Comparison of ENCODE assay signal across 25 cellular contexts in the genomic region with DNA sequence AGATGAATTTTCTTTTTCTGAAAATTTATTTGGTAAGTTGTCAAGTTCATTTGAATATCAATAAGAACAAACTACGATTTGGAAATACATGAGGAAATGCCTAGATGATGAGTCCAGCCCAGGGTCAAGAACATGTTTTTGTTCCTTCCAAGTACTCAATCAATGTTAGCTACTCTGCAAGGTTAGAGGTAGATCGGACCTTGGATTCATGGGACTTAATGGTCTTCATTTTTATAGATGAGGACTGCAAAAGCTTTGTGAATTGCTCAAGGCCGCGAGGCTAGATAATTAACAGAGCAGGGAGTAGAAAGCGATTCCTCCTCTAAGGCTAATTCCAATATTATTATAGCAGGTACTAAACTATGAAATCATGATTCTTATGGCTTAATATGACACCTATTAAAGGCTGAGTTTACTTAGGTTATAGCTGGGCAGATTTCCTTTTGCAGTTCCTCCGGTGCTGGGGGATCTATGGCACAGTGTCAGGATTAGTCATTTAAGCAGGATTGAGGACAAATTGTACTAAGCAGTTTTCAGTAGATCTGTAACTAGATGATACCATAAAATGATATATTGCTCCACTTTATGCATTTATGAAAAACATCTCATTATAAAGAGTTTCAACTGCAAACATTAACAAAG. TPM values are rescaled to one million over a fixed set of nuclear protein-coding genes. Genes with fewer than 3 reads are reported as not detected.
DNase-seq lines count a peak whose midpoint lies in the region; ATAC-seq and TF ChIP-seq lines count a peak whose summit lies in the region.
"Had no signal": no experiment of that assay in that cellular context is flagged by ENCODE, and none has a peak within 500 bp of the region (broad histone marks: within the 10 kb centered on the region; RNA-seq: fewer than 3 reads in every experiment).

No MANE protein-coding gene starts in this region.

- ATAC-seq in mucosa of descending colon (peak; percentile 92), GM19395 (IDR thresholded peaks at IDR 0.05; ENCODE audit: unreplicated experiment) (no peak), GM18909 (IDR thresholded peaks at IDR 0.05; ENCODE audit: poor library complexity, unreplicated experiment) (no peak)

- POLR2A ChIA-PET in MCF 10A (lab: Yijun Ruan, JAX): no interaction called here

- intact Hi-C loops in MCF 10A (cut with micrococcal nuclease) (no loop called here), breast epithelium (cut with DNase I; ENCODE audit: low total_unique reads) (no loop called here), mucosa of descending colon (cut with DNase I, micrococcal nuclease) (no loop called here)

- H3K9me3 Mint-ChIP-seq in MCF 10A (ENCODE audit: unreplicated experiment): no peaks in the 10 kb centered on the region
- H3K9me3 Mint-ChIP-seq: CD8-positive, alpha-beta memory T cell had no signal

- H3K27ac ChIP-seq in breast epithelium: no peak overlapping the region
- H3K27ac ChIP-seq: 22Rv1, GM23248, PC-9 had no signal

- H3K36me3 ChIP-seq in breast epithelium: no peaks in the 10 kb centered on the region
- H3K36me3 ChIP-seq in mucosa of descending colon (ENCODE audit: low read depth): no peaks in the 10 kb centered on the region
- H3K36me3 ChIP-seq: BE2C had no signal

- no peak for TF ChIP-seq CTCF in MCF 10A (IDR thresholded peaks at IDR 0.05; ENCODE audit: unreplicated experiment)
- TF ChIP-seq CTCF in breast epithelium (IDR thresholded peaks at IDR 0.05): no peak
- no peak for TF ChIP-seq CTCF in epithelial cell of esophagus (IDR thresholded peaks at IDR 0.05; ENCODE audit: insufficient read depth, low read depth, low read length, missing control alignments)
- no peak for TF ChIP-seq CTCF in mucosa of descending colon (IDR thresholded peaks at IDR 0.05)

- no peaks in the 10 kb centered on the region for H3K27me3 Mint-ChIP-seq in MCF 10A (ENCODE audit: insufficient read depth, unreplicated experiment)

- H3K4me3 ChIP-seq in breast epithelium (no peak overlapping the region), epithelial cell of esophagus (ENCODE audit: low read length) (no peak overlapping the region), mucosa of descending colon (no peak overlapping the region)
- H3K4me3 ChIP-seq: GM23248, PC-9 had no signal

- no TSS peak for BruUV-seq in MCF 10A (replicated peaks; lab: Mats Ljungman, UMichigan)

- TF ChIP-seq POLR2A in breast epithelium (IDR thresholded peaks at IDR 0.05): no peak

- no peak overlapping the region for H3K27ac Mint-ChIP-seq in MCF 10A (ENCODE audit: low read depth, unreplicated experiment)
- H3K27ac Mint-ChIP-seq: CD14-positive monocyte; CD8-positive, alpha-beta memory T cell had no signal

- no peaks in the 10 kb centered on the region for H3K9me3 ChIP-seq in breast epithelium
- no peaks in the 10 kb centered on the region for H3K9me3 ChIP-seq in mucosa of descending colon
- H3K9me3 ChIP-seq: BE2C had no signal

- H3K36me3 Mint-ChIP-seq in MCF 10A (ENCODE audit: insufficient read depth, unreplicated experiment): no peaks in the 10 kb centered on the region
- H3K36me3 Mint-ChIP-seq: CD14-positive monocyte; CD8-positive, alpha-beta memory T cell had no signal

- H3K27me3 ChIP-seq in breast epithelium: no peaks in the 10 kb centered on the region
- H3K27me3 ChIP-seq: BE2C had no signal

- no peak overlapping the region for H3K4me3 Mint-ChIP-seq in MCF 10A (ENCODE audit: unreplicated experiment)
- H3K4me3 Mint-ChIP-seq: CD14-positive monocyte; CD8-positive, alpha-beta memory T cell had no signal

- CTCF ChIA-PET in MCF 10A (lab: Yijun Ruan, JAX): interaction anchor here (0.6 to 1.0 kb wide), 2 partner anchors 8 to 49 kb away, joined by 3 read pairs; no protein-coding TSS in a partner anchor

- peaks cover 11% of the 10 kb centered on the region for H3K4me1 Mint-ChIP-seq in MCF 10A (ENCODE audit: insufficient read depth, unreplicated experiment)
- H3K4me1 Mint-ChIP-seq: CD14-positive monocyte; CD8-positive, alpha-beta memory T cell had no signal

- DNase-seq in MCF 10A (ENCODE audit: unreplicated experiment) (peak; percentile 17), breast epithelium (ENCODE audit: low spot score in 2 of 2) (no peak), epithelial cell of esophagus (ENCODE audit: low read depth) (peak; percentile 7), mucosa of descending colon (peak in 1 of 3 donors; percentile 22), ecto neural progenitor cell (ENCODE audit: low spot score) (no peak), dermis blood vessel endothelial cell (no peak)
- DNase-seq: ACHN; BE2C; CD8-positive, alpha-beta memory T cell; DND-41; GM23248; H7; NCI-H1092 treated with DMSO at 0.1 percent for 48 hours; NCI-H1436; NCI-H187 treated with DMSO at 0.1 percent for 48 hours; NCI-H524; NCI-H82; NK-92 treated with Interleukin-12 subunit alpha and Interleukin-12 subunit beta, amount 100 ng/mL, for 24 hours; PC-9; RPMI8226; SHP77 treated with DMSO at 0.1 percent for 48 hours had no signal

- H3K4me1 ChIP-seq in breast epithelium (no peaks in the 10 kb centered on the region), mucosa of descending colon (ENCODE audit: low read depth) (peaks cover 9% of the 10 kb centered on the region)
- H3K4me1 ChIP-seq: BE2C had no signal

RNA-seq across cellular contexts. Expression of a gene that starts 19.8 kb away (rescaled TPM):
- total RNA-seq in MCF 10A (2022) (not detected in 2 replicates), breast epithelium (under 1 TPM in 1 of 3 donors, not detected in 2; 0.15 TPM), mucosa of descending colon (10 to 100 TPM in 2 of 3 donors, 1 to 10 TPM in 1; 9.4 to 17.6 (median 13.8) TPM), dermis blood vessel endothelial cell (0.09 and 0.34 TPM in 2 replicates)
- total RNA-seq: CD8-positive, alpha-beta memory T cell; GM23248; H7; PC-9 had no signal

Comparison
In these comparisons a context has a peak if more than half of its experiments do, and no peak if none do; other contexts are left out.
1. DNase-seq: peak in MCF 10A (single experiment) and epithelial cell of esophagus (single experiment); none in breast epithelium (0 of 2), ecto neural progenitor cell (single experiment) and dermis blood vessel endothelial cell (single experiment).